Comparison of ENCODE assay signal across 1 cellular context in the genomic region with DNA sequence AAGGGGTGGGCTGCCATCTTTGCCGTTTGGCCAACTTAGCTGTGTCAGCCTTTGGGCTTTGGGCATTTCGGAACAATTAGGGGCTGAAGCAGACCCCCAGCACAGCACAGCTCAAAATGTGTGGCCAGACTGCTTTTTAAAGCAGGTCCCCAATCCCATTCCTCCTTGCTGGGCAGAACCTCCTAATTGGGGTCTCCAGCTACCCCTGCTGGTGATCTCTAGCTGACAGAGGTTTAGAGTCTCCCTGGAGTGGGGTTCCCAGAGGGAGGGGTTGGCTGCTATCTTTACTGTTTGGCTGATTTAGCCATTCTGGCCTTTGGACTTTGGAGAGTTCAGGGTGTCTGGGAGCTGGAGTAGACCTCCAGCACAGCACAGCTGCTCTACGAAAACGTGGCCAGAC.
TF ChIP-seq lines count a peak whose summit lies in the region.

No MANE protein-coding gene starts in this region.

TF ChIP-seq in GM23338, 12 proteins besides CTCF, POLR2A, EP300 and RAD21:
- no peak for TF ChIP-seq ZNF331 (CRISPR knock-in tag; IDR thresholded peaks at IDR 0.05; ENCODE audit: low read depth)
- TF ChIP-seq, protein P1, sequence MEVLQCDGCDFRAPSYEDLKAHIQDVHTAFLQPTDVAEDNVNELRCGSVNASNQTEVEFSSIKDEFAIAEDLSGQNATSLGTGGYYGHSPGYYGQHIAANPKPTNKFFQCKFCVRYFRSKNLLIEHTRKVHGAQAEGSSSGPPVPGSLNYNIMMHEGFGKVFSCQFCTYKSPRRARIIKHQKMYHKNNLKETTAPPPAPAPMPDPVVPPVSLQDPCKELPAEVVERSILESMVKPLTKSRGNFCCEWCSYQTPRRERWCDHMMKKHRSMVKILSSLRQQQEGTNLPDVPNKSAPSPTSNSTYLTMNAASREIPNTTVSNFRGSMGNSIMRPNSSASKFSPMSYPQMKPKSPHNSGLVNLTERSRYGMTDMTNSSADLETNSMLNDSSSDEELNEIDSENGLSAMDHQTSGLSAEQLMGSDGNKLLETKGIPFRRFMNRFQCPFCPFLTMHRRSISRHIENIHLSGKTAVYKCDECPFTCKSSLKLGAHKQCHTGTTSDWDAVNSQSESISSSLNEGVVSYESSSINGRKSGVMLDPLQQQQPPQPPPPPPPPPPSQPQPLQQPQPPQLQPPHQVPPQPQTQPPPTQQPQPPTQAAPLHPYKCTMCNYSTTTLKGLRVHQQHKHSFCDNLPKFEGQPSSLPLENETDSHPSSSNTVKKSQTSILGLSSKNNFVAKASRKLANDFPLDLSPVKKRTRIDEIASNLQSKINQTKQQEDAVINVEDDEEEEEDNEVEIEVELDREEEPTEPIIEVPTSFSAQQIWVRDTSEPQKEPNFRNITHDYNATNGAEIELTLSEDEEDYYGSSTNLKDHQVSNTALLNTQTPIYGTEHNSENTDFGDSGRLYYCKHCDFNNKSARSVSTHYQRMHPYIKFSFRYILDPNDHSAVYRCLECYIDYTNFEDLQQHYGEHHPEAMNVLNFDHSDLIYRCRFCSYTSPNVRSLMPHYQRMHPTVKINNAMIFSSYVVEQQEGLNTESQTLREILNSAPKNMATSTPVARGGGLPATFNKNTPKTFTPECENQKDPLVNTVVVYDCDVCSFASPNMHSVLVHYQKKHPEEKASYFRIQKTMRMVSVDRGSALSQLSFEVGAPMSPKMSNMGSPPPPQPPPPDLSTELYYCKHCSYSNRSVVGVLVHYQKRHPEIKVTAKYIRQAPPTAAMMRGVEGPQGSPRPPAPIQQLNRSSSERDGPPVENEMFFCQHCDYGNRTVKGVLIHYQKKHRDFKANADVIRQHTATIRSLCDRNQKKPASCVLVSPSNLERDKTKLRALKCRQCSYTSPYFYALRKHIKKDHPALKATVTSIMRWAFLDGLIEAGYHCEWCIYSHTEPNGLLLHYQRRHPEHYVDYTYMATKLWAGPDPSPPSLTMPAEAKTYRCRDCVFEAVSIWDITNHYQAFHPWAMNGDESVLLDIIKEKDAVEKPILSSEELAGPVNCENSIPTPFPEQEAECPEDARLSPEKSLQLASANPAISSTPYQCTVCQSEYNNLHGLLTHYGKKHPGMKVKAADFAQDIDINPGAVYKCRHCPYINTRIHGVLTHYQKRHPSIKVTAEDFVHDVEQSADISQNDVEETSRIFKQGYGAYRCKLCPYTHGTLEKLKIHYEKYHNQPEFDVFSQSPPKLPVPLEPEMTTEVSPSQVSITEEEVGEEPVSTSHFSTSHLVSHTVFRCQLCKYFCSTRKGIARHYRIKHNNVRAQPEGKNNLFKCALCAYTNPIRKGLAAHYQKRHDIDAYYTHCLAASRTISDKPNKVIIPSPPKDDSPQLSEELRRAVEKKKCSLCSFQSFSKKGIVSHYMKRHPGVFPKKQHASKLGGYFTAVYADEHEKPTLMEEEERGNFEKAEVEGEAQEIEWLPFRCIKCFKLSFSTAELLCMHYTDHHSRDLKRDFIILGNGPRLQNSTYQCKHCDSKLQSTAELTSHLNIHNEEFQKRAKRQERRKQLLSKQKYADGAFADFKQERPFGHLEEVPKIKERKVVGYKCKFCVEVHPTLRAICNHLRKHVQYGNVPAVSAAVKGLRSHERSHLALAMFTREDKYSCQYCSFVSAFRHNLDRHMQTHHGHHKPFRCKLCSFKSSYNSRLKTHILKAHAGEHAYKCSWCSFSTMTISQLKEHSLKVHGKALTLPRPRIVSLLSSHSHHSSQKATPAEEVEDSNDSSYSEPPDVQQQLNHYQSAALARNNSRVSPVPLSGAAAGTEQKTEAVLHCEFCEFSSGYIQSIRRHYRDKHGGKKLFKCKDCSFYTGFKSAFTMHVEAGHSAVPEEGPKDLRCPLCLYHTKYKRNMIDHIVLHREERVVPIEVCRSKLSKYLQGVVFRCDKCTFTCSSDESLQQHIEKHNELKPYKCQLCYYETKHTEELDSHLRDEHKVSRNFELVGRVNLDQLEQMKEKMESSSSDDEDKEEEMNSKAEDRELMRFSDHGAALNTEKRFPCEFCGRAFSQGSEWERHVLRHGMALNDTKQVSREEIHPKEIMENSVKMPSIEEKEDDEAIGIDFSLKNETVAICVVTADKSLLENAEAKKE (CRISPR knock-in tag; IDR thresholded peaks at IDR 0.05) = no peak
- TF ChIP-seq ZNF114 (CRISPR knock-in tag; IDR thresholded peaks at IDR 0.05) = no peak
- TF ChIP-seq, protein P2, sequence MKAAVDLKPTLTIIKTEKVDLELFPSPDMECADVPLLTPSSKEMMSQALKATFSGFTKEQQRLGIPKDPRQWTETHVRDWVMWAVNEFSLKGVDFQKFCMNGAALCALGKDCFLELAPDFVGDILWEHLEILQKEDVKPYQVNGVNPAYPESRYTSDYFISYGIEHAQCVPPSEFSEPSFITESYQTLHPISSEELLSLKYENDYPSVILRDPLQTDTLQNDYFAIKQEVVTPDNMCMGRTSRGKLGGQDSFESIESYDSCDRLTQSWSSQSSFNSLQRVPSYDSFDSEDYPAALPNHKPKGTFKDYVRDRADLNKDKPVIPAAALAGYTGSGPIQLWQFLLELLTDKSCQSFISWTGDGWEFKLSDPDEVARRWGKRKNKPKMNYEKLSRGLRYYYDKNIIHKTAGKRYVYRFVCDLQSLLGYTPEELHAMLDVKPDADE (IDR thresholded peaks at IDR 0.05) = no peak
- no peak for TF ChIP-seq EZH2 (IDR thresholded peaks at IDR 0.05; ENCODE audit: low read depth, unreplicated experiment)
- no peak for TF ChIP-seq EZH2phosphoT487 (IDR thresholded peaks at IDR 0.05; ENCODE audit: unreplicated experiment)
- no peak for TF ChIP-seq STAT1 (IDR thresholded peaks at IDR 0.05; ENCODE audit: unreplicated experiment)
- no peak for TF ChIP-seq JUNB (IDR thresholded peaks at IDR 0.05; ENCODE audit: unreplicated experiment)
- TF ChIP-seq CREB1 (CRISPR knock-in tag; IDR thresholded peaks at IDR 0.05; ENCODE audit: low read depth) = no peak
- TF ChIP-seq, protein P3, sequence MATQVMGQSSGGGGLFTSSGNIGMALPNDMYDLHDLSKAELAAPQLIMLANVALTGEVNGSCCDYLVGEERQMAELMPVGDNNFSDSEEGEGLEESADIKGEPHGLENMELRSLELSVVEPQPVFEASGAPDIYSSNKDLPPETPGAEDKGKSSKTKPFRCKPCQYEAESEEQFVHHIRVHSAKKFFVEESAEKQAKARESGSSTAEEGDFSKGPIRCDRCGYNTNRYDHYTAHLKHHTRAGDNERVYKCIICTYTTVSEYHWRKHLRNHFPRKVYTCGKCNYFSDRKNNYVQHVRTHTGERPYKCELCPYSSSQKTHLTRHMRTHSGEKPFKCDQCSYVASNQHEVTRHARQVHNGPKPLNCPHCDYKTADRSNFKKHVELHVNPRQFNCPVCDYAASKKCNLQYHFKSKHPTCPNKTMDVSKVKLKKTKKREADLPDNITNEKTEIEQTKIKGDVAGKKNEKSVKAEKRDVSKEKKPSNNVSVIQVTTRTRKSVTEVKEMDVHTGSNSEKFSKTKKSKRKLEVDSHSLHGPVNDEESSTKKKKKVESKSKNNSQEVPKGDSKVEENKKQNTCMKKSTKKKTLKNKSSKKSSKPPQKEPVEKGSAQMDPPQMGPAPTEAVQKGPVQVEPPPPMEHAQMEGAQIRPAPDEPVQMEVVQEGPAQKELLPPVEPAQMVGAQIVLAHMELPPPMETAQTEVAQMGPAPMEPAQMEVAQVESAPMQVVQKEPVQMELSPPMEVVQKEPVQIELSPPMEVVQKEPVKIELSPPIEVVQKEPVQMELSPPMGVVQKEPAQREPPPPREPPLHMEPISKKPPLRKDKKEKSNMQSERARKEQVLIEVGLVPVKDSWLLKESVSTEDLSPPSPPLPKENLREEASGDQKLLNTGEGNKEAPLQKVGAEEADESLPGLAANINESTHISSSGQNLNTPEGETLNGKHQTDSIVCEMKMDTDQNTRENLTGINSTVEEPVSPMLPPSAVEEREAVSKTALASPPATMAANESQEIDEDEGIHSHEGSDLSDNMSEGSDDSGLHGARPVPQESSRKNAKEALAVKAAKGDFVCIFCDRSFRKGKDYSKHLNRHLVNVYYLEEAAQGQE (IDR thresholded peaks at IDR 0.05; ENCODE audit: unreplicated experiment) = no peak
- no peak for TF ChIP-seq POLR2AphosphoS5 (IDR thresholded peaks at IDR 0.05; ENCODE audit: low read depth)
- no peak for TF ChIP-seq NANOG (IDR thresholded peaks at IDR 0.05; ENCODE audit: borderline replicate concordance)
